ENCODE assay signal across 28 cellular contexts in genomic region chr12:62719027-62719426, GRCh38.
"Had no signal": no experiment of that assay in that cellular context is flagged by ENCODE, and none has a peak within 500 bp of the region (broad histone marks: within the 10 kb centered on the region; RNA-seq: fewer than 3 reads in every experiment).

No MANE protein-coding gene starts in this region.

- H3K27ac Mint-ChIP-seq: activated naive CD8-positive, alpha-beta T cell; activated T-cell treated with anti-CD3 and anti-CD28 coated beads, Interleukin-2, amount 50 U/mL, for 72 hours; dendritic cell treated with granulocyte-macrophage colony-stimulating factor and Interleukin-4, amounts not matched to agents 40 ng/mL and 50 ng/mL, for 4 days; naive thymus-derived CD8-positive, alpha-beta T cell; stimulated activated naive B cell treated with anti-CD40 and anti-IgM and Interleukin-4, amounts not matched to agents 10 μg/mL and 1 μg/mL and 100 μg/mL, for 72 hours had no signal

- H3K9me3 Mint-ChIP-seq: activated T-cell treated with anti-CD3 and anti-CD28 coated beads, Interleukin-2, amount 50 U/mL, for 72 hours; dendritic cell treated with granulocyte-macrophage colony-stimulating factor and Interleukin-4, amounts not matched to agents 40 ng/mL and 50 ng/mL, for 4 days; naive thymus-derived CD8-positive, alpha-beta T cell; stimulated activated naive B cell treated with anti-CD40 and anti-IgM and Interleukin-4, amounts not matched to agents 10 μg/mL and 1 μg/mL and 100 μg/mL, for 72 hours had no signal

- H3K36me3 Mint-ChIP-seq: activated naive CD8-positive, alpha-beta T cell; naive thymus-derived CD8-positive, alpha-beta T cell; stimulated activated naive B cell treated with anti-CD40 and anti-IgM and Interleukin-4, amounts not matched to agents 10 μg/mL and 1 μg/mL and 100 μg/mL, for 72 hours had no signal

- H3K4me3 ChIP-seq: adrenal gland, gastroesophageal sphincter, pancreas, prostate gland, sigmoid colon, stomach, tibial nerve had no signal

- H3K4me3 Mint-ChIP-seq: activated naive CD8-positive, alpha-beta T cell; activated T-cell treated with anti-CD3 and anti-CD28 coated beads, Interleukin-2, amount 50 U/mL, for 72 hours; dendritic cell treated with granulocyte-macrophage colony-stimulating factor and Interleukin-4, amounts not matched to agents 40 ng/mL and 50 ng/mL, for 4 days; naive thymus-derived CD8-positive, alpha-beta T cell; stimulated activated naive B cell treated with anti-CD40 and anti-IgM and Interleukin-4, amounts not matched to agents 10 μg/mL and 1 μg/mL and 100 μg/mL, for 72 hours had no signal

- H3K27me3 ChIP-seq: adrenal gland, gastroesophageal sphincter, pancreas, sigmoid colon, stomach, tibial nerve had no signal

- H3K9me3 ChIP-seq: adrenal gland, gastroesophageal sphincter, pancreas, prostate gland, sigmoid colon, stomach, tibial nerve had no signal

- H3K36me3 ChIP-seq: adrenal gland, gastroesophageal sphincter, pancreas, prostate gland, sigmoid colon, stomach, tibial nerve had no signal

- ATAC-seq: activated T-cell treated with anti-CD3 and anti-CD28 coated beads, Interleukin-2, amount 50 U/mL, for 72 hours; gastroesophageal sphincter; left ventricle myocardium superior; naive thymus-derived CD8-positive, alpha-beta T cell; pancreas; stimulated activated naive B cell treated with anti-CD40 and anti-IgM and Interleukin-4, amounts not matched to agents 10 μg/mL and 1 μg/mL and 100 μg/mL, for 72 hours had no signal

- H3K4me1 Mint-ChIP-seq: naive thymus-derived CD8-positive, alpha-beta T cell; stimulated activated naive B cell treated with anti-CD40 and anti-IgM and Interleukin-4, amounts not matched to agents 10 μg/mL and 1 μg/mL and 100 μg/mL, for 72 hours had no signal

- H3K4me1 ChIP-seq: pancreas, prostate gland had no signal

- H3K27me3 Mint-ChIP-seq: activated naive CD8-positive, alpha-beta T cell; dendritic cell treated with granulocyte-macrophage colony-stimulating factor and Interleukin-4, amounts not matched to agents 40 ng/mL and 50 ng/mL, for 4 days; naive thymus-derived CD8-positive, alpha-beta T cell; stimulated activated naive B cell treated with anti-CD40 and anti-IgM and Interleukin-4, amounts not matched to agents 10 μg/mL and 1 μg/mL and 100 μg/mL, for 72 hours had no signal

- H3K27ac ChIP-seq: adrenal gland, gastroesophageal sphincter, pancreas, prostate gland, sigmoid colon, stomach, tibial nerve, VCaP had no signal

- DNase-seq: activated CD4-positive, alpha-beta T cell treated with anti-CD3 and anti-CD28 coated beads for 4 hours; activated CD4-positive, alpha-beta T cell treated with anti-CD3 and anti-CD28 coated beads, Interleukin-2, amount 50 U/mL, for 4 hours; activated effector memory CD4-positive, alpha-beta T cell treated with Interleukin-2 at 50 U/mL for 16 hours; activated naive CD4-positive, alpha-beta T cell treated with Interleukin-2 at 50 U/mL for 16 hours; activated T-cell treated with anti-CD3 and anti-CD28 coated beads for 4 hours; activated T-cell treated with anti-CD3 and anti-CD28 coated beads, Interleukin-2, amount 50 U/mL, for 72 hours; adrenal gland; effector CD8-positive, alpha-beta T cell; hippocampal formation; left cardiac atrium; left ventricle myocardium superior; midbrain; naive thymus-derived CD8-positive, alpha-beta T cell; nucleus accumbens; pancreas; retina; sigmoid colon; stimulated activated CD4-positive, alpha-beta T cell treated with anti-CD3 and anti-CD28 coated beads, Interleukin-15, amount 100 ng/mL, for 24 hours; stimulated activated CD4-positive, alpha-beta T cell treated with anti-CD3 and anti-CD28 coated beads, Interleukin-2, amount 100 ng/mL, for 24 hours; stimulated activated naive B cell treated with anti-CD40 and anti-IgM and Interleukin-4, amounts not matched to agents 10 μg/mL and 1 μg/mL and 100 μg/mL, for 72 hours; stomach; T-helper 9 cell had no signal
